Comparison of ENCODE assay signal across 1 cellular context in the genomic region with DNA sequence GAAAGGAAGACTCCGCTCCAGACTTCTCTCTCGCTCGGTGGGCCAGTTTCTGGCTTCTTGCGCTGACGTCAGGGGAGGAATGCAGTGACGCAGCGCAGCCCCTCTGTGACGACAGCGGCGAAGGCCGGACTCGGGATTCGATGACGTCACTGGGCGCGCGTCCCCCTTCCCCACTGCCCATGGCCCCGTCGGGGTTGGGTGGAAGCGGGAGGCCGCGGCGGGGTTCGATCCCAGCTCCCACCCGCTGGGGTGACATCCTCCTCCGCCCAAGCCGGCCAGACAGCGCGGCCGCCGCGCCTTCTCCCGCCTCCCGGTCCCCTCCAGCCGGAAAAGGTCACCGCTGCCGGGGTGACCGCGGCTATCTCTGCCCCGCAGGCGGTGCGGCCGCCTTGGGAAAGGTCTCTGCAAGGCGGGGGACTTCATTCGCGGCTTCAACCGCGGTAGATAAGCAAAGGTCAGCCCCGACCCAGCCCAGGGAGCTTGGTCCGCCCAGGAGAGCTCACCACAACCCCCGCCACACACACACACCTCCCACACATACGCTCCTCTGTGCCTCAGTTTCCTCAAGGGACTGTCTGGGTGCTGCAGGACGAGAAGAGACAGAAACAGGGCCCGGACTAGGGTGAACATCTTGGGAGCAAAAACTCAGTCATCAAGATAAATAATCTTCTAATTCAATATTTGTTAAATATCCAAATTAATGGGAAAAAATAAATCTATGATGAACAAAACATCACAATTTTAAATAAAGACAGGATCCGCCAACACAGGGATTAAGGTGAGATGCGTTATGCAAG.
A peak's percentile ranks its signal among the peaks of the same experiment; 100 is the strongest.
TF ChIP-seq lines count a peak whose summit lies in the region.

No MANE protein-coding gene starts in this region.

TF ChIP-seq in K562, 482 proteins besides CTCF, POLR2A, EP300 and RAD21 (continued from another document and continues in another):
- TF ChIP-seq POLR2AphosphoS5 (IDR thresholded peaks at IDR 0.05; ENCODE audit: control insufficient read depth, insufficient read depth, low read depth, low read length) (peak; percentile 96), RFX1 (IDR thresholded peaks at IDR 0.05) (peak; percentile 58), ARNT (IDR thresholded peaks at IDR 0.05) (peak; percentile 81 to 90), KAT7 (CRISPR knock-in tag; IDR thresholded peaks at IDR 0.05; ENCODE audit: borderline replicate concordance) (0 out of 2 replicates have a peak, but pooled peaks have one; percentile 86), SMARCC2 (IDR thresholded peaks at IDR 0.05; ENCODE audit: low read depth) (peak; percentile 99), BRD9 (IDR thresholded peaks at IDR 0.05; ENCODE audit: low read depth, partially characterized antibody) (peak; percentile 88), SRSF7 (optimal IDR thresholded peaks at IDR 0.05; ENCODE audit: low read depth, low read length) (no peak), HMGN3 (IDR thresholded peaks at IDR 0.05; ENCODE audit: borderline replicate concordance, extremely low read depth, insufficient read length, low read depth, low read length) (peak; percentile 100), NUFIP1 (IDR thresholded peaks at IDR 0.05; ENCODE audit: partially characterized antibody) (peak; percentile 21), NR2C2 (CRISPR knock-in tag; IDR thresholded peaks at IDR 0.05) (peak; percentile 68; the same call in 1 of the 2 replicates), NR2C2 (tag; IDR thresholded peaks at IDR 0.05) (peak; percentile 96), PHTF2 (CRISPR knock-in tag; IDR thresholded peaks at IDR 0.05) (no peak), ZKSCAN1 (IDR thresholded peaks at IDR 0.05; ENCODE audit: low read depth, low read length) (peak; percentile 84), ZEB2 (IDR thresholded peaks at IDR 0.05) (peak; percentile 88), MTA2 (IDR thresholded peaks at IDR 0.05; ENCODE audit: low read depth) (peak; percentile 97), JUND (IDR thresholded peaks at IDR 0.05; ENCODE audit: borderline replicate concordance, low read depth, low read length) (peak; percentile 98), JUND (tag; IDR thresholded peaks at IDR 0.05; ENCODE audit: borderline replicate concordance, low read depth, low read length) (peak; percentile 99), ZNF316 (IDR thresholded peaks at IDR 0.05) (0 out of 2 replicates have a peak, but pooled peaks have one; percentile 5), FOXJ2 (tag; IDR thresholded peaks at IDR 0.05) (no peak), CBX5 (IDR thresholded peaks at IDR 0.05; ENCODE audit: borderline replicate concordance, low read depth) (peak; percentile 84; the same call in 1 of the 2 replicates), MAFK (IDR thresholded peaks at IDR 0.05; ENCODE audit: low read length) (no peak)
- TF ChIP-seq, protein P1, sequence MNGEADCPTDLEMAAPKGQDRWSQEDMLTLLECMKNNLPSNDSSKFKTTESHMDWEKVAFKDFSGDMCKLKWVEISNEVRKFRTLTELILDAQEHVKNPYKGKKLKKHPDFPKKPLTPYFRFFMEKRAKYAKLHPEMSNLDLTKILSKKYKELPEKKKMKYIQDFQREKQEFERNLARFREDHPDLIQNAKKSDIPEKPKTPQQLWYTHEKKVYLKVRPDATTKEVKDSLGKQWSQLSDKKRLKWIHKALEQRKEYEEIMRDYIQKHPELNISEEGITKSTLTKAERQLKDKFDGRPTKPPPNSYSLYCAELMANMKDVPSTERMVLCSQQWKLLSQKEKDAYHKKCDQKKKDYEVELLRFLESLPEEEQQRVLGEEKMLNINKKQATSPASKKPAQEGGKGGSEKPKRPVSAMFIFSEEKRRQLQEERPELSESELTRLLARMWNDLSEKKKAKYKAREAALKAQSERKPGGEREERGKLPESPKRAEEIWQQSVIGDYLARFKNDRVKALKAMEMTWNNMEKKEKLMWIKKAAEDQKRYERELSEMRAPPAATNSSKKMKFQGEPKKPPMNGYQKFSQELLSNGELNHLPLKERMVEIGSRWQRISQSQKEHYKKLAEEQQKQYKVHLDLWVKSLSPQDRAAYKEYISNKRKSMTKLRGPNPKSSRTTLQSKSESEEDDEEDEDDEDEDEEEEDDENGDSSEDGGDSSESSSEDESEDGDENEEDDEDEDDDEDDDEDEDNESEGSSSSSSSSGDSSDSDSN (IDR thresholded peaks at IDR 0.05; ENCODE audit: borderline replicate concordance in 1 of 2, low read depth in 2 of 2, low read length in 2 of 2), result peak; percentile 97 to 99; a peak in 3 of 4 replicates
- TF ChIP-seq, protein P2, sequence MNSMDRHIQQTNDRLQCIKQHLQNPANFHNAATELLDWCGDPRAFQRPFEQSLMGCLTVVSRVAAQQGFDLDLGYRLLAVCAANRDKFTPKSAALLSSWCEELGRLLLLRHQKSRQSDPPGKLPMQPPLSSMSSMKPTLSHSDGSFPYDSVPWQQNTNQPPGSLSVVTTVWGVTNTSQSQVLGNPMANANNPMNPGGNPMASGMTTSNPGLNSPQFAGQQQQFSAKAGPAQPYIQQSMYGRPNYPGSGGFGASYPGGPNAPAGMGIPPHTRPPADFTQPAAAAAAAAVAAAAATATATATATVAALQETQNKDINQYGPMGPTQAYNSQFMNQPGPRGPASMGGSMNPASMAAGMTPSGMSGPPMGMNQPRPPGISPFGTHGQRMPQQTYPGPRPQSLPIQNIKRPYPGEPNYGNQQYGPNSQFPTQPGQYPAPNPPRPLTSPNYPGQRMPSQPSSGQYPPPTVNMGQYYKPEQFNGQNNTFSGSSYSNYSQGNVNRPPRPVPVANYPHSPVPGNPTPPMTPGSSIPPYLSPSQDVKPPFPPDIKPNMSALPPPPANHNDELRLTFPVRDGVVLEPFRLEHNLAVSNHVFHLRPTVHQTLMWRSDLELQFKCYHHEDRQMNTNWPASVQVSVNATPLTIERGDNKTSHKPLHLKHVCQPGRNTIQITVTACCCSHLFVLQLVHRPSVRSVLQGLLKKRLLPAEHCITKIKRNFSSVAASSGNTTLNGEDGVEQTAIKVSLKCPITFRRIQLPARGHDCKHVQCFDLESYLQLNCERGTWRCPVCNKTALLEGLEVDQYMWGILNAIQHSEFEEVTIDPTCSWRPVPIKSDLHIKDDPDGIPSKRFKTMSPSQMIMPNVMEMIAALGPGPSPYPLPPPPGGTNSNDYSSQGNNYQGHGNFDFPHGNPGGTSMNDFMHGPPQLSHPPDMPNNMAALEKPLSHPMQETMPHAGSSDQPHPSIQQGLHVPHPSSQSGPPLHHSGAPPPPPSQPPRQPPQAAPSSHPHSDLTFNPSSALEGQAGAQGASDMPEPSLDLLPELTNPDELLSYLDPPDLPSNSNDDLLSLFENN (IDR thresholded peaks at IDR 0.05; ENCODE audit: low read depth in 2 of 2, low read length in 2 of 2), result peak; percentile 15 to 98; a peak in 2 of 4 replicates
- TF ChIP-seq, protein P3, sequence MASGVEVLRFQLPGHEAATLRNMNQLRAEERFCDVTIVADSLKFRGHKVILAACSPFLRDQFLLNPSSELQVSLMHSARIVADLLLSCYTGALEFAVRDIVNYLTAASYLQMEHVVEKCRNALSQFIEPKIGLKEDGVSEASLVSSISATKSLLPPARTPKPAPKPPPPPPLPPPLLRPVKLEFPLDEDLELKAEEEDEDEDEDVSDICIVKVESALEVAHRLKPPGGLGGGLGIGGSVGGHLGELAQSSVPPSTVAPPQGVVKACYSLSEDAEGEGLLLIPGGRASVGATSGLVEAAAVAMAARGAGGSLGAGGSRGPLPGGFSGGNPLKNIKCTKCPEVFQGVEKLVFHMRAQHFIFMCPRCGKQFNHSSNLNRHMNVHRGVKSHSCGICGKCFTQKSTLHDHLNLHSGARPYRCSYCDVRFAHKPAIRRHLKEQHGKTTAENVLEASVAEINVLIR (CRISPR knock-in tag; IDR thresholded peaks at IDR 0.05), result peak; percentile 97
- TF ChIP-seq, protein P4, sequence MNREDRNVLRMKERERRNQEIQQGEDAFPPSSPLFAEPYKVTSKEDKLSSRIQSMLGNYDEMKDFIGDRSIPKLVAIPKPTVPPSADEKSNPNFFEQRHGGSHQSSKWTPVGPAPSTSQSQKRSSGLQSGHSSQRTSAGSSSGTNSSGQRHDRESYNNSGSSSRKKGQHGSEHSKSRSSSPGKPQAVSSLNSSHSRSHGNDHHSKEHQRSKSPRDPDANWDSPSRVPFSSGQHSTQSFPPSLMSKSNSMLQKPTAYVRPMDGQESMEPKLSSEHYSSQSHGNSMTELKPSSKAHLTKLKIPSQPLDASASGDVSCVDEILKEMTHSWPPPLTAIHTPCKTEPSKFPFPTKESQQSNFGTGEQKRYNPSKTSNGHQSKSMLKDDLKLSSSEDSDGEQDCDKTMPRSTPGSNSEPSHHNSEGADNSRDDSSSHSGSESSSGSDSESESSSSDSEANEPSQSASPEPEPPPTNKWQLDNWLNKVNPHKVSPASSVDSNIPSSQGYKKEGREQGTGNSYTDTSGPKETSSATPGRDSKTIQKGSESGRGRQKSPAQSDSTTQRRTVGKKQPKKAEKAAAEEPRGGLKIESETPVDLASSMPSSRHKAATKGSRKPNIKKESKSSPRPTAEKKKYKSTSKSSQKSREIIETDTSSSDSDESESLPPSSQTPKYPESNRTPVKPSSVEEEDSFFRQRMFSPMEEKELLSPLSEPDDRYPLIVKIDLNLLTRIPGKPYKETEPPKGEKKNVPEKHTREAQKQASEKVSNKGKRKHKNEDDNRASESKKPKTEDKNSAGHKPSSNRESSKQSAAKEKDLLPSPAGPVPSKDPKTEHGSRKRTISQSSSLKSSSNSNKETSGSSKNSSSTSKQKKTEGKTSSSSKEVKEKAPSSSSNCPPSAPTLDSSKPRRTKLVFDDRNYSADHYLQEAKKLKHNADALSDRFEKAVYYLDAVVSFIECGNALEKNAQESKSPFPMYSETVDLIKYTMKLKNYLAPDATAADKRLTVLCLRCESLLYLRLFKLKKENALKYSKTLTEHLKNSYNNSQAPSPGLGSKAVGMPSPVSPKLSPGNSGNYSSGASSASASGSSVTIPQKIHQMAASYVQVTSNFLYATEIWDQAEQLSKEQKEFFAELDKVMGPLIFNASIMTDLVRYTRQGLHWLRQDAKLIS (CRISPR knock-in tag; IDR thresholded peaks at IDR 0.05), result 0 out of 2 replicates have a peak, but pooled peaks have one; percentile 80
- TF ChIP-seq, protein P5, sequence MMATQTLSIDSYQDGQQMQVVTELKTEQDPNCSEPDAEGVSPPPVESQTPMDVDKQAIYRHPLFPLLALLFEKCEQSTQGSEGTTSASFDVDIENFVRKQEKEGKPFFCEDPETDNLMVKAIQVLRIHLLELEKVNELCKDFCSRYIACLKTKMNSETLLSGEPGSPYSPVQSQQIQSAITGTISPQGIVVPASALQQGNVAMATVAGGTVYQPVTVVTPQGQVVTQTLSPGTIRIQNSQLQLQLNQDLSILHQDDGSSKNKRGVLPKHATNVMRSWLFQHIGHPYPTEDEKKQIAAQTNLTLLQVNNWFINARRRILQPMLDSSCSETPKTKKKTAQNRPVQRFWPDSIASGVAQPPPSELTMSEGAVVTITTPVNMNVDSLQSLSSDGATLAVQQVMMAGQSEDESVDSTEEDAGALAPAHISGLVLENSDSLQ (IDR thresholded peaks at IDR 0.05), result no peak
- TF ChIP-seq, protein P6, sequence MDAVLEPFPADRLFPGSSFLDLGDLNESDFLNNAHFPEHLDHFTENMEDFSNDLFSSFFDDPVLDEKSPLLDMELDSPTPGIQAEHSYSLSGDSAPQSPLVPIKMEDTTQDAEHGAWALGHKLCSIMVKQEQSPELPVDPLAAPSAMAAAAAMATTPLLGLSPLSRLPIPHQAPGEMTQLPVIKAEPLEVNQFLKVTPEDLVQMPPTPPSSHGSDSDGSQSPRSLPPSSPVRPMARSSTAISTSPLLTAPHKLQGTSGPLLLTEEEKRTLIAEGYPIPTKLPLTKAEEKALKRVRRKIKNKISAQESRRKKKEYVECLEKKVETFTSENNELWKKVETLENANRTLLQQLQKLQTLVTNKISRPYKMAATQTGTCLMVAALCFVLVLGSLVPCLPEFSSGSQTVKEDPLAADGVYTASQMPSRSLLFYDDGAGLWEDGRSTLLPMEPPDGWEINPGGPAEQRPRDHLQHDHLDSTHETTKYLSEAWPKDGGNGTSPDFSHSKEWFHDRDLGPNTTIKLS (IDR thresholded peaks at IDR 0.05; ENCODE audit: borderline replicate concordance, low read depth), result peak; percentile 89; the same call in 1 of the 2 replicates
- TF ChIP-seq, protein P7, sequence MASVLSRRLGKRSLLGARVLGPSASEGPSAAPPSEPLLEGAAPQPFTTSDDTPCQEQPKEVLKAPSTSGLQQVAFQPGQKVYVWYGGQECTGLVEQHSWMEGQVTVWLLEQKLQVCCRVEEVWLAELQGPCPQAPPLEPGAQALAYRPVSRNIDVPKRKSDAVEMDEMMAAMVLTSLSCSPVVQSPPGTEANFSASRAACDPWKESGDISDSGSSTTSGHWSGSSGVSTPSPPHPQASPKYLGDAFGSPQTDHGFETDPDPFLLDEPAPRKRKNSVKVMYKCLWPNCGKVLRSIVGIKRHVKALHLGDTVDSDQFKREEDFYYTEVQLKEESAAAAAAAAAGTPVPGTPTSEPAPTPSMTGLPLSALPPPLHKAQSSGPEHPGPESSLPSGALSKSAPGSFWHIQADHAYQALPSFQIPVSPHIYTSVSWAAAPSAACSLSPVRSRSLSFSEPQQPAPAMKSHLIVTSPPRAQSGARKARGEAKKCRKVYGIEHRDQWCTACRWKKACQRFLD (CRISPR knock-in tag; IDR thresholded peaks at IDR 0.05), result peak; percentile 96
- TF ChIP-seq, protein P8, sequence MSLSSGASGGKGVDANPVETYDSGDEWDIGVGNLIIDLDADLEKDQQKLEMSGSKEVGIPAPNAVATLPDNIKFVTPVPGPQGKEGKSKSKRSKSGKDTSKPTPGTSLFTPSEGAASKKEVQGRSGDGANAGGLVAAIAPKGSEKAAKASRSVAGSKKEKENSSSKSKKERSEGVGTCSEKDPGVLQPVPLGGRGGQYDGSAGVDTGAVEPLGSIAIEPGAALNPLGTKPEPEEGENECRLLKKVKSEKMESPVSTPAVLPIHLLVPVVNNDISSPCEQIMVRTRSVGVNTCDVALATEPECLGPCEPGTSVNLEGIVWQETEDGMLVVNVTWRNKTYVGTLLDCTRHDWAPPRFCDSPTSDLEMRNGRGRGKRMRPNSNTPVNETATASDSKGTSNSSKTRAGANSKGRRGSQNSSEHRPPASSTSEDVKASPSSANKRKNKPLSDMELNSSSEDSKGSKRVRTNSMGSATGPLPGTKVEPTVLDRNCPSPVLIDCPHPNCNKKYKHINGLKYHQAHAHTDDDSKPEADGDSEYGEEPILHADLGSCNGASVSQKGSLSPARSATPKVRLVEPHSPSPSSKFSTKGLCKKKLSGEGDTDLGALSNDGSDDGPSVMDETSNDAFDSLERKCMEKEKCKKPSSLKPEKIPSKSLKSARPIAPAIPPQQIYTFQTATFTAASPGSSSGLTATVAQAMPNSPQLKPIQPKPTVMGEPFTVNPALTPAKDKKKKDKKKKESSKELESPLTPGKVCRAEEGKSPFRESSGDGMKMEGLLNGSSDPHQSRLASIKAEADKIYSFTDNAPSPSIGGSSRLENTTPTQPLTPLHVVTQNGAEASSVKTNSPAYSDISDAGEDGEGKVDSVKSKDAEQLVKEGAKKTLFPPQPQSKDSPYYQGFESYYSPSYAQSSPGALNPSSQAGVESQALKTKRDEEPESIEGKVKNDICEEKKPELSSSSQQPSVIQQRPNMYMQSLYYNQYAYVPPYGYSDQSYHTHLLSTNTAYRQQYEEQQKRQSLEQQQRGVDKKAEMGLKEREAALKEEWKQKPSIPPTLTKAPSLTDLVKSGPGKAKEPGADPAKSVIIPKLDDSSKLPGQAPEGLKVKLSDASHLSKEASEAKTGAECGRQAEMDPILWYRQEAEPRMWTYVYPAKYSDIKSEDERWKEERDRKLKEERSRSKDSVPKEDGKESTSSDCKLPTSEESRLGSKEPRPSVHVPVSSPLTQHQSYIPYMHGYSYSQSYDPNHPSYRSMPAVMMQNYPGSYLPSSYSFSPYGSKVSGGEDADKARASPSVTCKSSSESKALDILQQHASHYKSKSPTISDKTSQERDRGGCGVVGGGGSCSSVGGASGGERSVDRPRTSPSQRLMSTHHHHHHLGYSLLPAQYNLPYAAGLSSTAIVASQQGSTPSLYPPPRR (CRISPR knock-in tag; IDR thresholded peaks at IDR 0.05; ENCODE audit: borderline replicate concordance), result peak; percentile 90; the same call in 1 of the 2 replicates
